ENCODE assay signal across 19 cellular contexts in the genomic region with DNA sequence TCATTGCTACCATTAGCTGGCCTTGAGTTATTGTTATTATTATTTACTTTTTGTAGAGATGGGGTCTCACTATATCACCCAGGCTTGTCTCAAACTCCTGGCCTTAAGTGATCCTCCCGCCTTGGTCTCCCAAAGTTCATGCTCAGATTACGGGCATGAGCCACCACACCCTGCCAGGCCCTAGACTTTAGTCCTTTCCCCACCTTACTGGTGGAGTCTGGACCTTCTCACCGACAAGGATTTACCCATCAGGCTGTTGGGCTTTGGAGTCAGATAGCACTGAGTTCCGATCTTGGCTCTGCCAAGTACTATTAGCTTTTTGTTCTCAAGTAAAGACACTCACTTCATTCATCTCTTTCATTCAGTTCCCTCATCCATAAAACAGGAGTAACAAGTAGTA. TPM values are rescaled to one million over a fixed set of nuclear protein-coding genes. Genes with fewer than 3 reads are reported as not detected.
"Had no signal": no experiment of that assay in that cellular context is flagged by ENCODE, and none has a peak within 500 bp of the region (broad histone marks: within the 10 kb centered on the region; RNA-seq: fewer than 3 reads in every experiment).

No MANE protein-coding gene starts in this region.

- H3K4me2 ChIP-seq: smooth muscle cell had no signal

- H3K4me1 ChIP-seq: left ventricle myocardium inferior, pancreas, uterus had no signal

- DNase-seq: activated CD4-positive, CD25-positive, alpha-beta regulatory T cell treated with anti-CD3 and anti-CD28 coated beads, Interleukin-2, amount 50 U/mL, for 72 hours; activated gamma-delta T cell treated with Interleukin-2 at 50 U/mL for 16 hours; effector CD8-positive, alpha-beta T cell; esophagus squamous epithelium; heart right ventricle; left ventricle myocardium inferior; mammary epithelial cell; pancreas; right lobe of liver; stimulated activated CD4-positive, alpha-beta T cell treated with anti-CD3 and anti-CD28 coated beads, Interleukin-4, amount 100 ng/mL, for 24 hours; uterus had no signal

- H3K4me3 Mint-ChIP-seq: stimulated activated effector memory CD8-positive, alpha-beta T cell treated with anti-CD3 and anti-CD28 coated beads, Interleukin-12 subunit alpha, Interleukin-12 subunit beta, amount 100 ng/mL, for 72 hours had no signal

- H3K36me3 ChIP-seq: esophagus squamous epithelium, heart right ventricle, left ventricle myocardium inferior, pancreas, right lobe of liver, uterus had no signal

- H3K4me3 ChIP-seq: esophagus squamous epithelium, heart right ventricle, left ventricle myocardium inferior, pancreas, right lobe of liver, smooth muscle cell, uterus had no signal

- ATAC-seq: activated naive CD4-positive, alpha-beta T cell treated with anti-CD3 and anti-CD28 coated beads, Interleukin-2, amount 50 U/mL, for 72 hours; heart right ventricle; stimulated activated effector memory CD8-positive, alpha-beta T cell treated with anti-CD3 and anti-CD28 coated beads, Interleukin-12 subunit alpha, Interleukin-12 subunit beta, amount 100 ng/mL, for 72 hours had no signal

- H3K9me3 ChIP-seq: esophagus squamous epithelium, heart right ventricle, left ventricle myocardium inferior, pancreas, right lobe of liver, uterus had no signal

- H3K27me3 ChIP-seq: esophagus squamous epithelium, pancreas, right lobe of liver, uterus had no signal

- H3K36me3 Mint-ChIP-seq: activated naive CD4-positive, alpha-beta T cell treated with anti-CD3 and anti-CD28 coated beads, Interleukin-2, amount 50 U/mL, for 72 hours; T-cell had no signal

- H3K27ac Mint-ChIP-seq: activated naive CD4-positive, alpha-beta T cell treated with anti-CD3 and anti-CD28 coated beads, Interleukin-2, amount 50 U/mL, for 72 hours; stimulated activated effector memory CD8-positive, alpha-beta T cell treated with anti-CD3 and anti-CD28 coated beads, Interleukin-12 subunit alpha, Interleukin-12 subunit beta, amount 100 ng/mL, for 72 hours had no signal

- H3K27ac ChIP-seq: esophagus squamous epithelium, left ventricle myocardium inferior, pancreas, right lobe of liver, uterus had no signal

- H3K9me3 Mint-ChIP-seq: activated naive CD4-positive, alpha-beta T cell treated with anti-CD3 and anti-CD28 coated beads, Interleukin-2, amount 50 U/mL, for 72 hours; stimulated activated effector memory CD8-positive, alpha-beta T cell treated with anti-CD3 and anti-CD28 coated beads, Interleukin-12 subunit alpha, Interleukin-12 subunit beta, amount 100 ng/mL, for 72 hours; T-cell had no signal

RNA-seq across cellular contexts. Expression of gene CNR2, which starts 17.2 kb away (rescaled TPM):
- total RNA-seq: bronchial epithelial cell, cerebellum, kidney epithelial cell, left ventricle myocardium inferior, mammary epithelial cell, myocyte, pancreas, smooth muscle cell had no signal
- polyA plus RNA-seq: mammary epithelial cell, pancreas, smooth muscle cell had no signal
